Comparison of ENCODE assay signal across 1 cellular context in genomic region chr5:176447538-176447981, GRCh38.
TF ChIP-seq lines count a peak whose summit lies in the region.

No MANE protein-coding gene starts in this region.

TF ChIP-seq in K562, 482 proteins besides CTCF, POLR2A, EP300 and RAD21 (continued from another document):
- TF ChIP-seq JUNB (CRISPR knock-in tag; conservative IDR thresholded peaks at IDR 0.05) (no peak), ZNF316 (IDR thresholded peaks at IDR 0.05) (no peak), PML (IDR thresholded peaks at IDR 0.05; ENCODE audit: low read length) (no peak), CTBP1 (IDR thresholded peaks at IDR 0.05; ENCODE audit: borderline replicate concordance) (peak; percentile 37; the same call in 1 of the 2 replicates), ZNF407 (IDR thresholded peaks at IDR 0.05; ENCODE audit: low read depth) (no peak), GTF2E2 (tag; IDR thresholded peaks at IDR 0.05) (no peak), PYGO2 (tag; IDR thresholded peaks at IDR 0.05) (no peak), C11orf30 (IDR thresholded peaks at IDR 0.05; ENCODE audit: low read depth) (no peak), CHD1 (IDR thresholded peaks at IDR 0.05; ENCODE audit: low read length) (no peak), MAFF (IDR thresholded peaks at IDR 0.05; ENCODE audit: low read length) (no peak), SMARCC2 (IDR thresholded peaks at IDR 0.05; ENCODE audit: low read depth) (no peak), XRCC5 (IDR thresholded peaks at IDR 0.05; ENCODE audit: low read depth, low read length) (no peak)
- TF ChIP-seq, protein P1, sequence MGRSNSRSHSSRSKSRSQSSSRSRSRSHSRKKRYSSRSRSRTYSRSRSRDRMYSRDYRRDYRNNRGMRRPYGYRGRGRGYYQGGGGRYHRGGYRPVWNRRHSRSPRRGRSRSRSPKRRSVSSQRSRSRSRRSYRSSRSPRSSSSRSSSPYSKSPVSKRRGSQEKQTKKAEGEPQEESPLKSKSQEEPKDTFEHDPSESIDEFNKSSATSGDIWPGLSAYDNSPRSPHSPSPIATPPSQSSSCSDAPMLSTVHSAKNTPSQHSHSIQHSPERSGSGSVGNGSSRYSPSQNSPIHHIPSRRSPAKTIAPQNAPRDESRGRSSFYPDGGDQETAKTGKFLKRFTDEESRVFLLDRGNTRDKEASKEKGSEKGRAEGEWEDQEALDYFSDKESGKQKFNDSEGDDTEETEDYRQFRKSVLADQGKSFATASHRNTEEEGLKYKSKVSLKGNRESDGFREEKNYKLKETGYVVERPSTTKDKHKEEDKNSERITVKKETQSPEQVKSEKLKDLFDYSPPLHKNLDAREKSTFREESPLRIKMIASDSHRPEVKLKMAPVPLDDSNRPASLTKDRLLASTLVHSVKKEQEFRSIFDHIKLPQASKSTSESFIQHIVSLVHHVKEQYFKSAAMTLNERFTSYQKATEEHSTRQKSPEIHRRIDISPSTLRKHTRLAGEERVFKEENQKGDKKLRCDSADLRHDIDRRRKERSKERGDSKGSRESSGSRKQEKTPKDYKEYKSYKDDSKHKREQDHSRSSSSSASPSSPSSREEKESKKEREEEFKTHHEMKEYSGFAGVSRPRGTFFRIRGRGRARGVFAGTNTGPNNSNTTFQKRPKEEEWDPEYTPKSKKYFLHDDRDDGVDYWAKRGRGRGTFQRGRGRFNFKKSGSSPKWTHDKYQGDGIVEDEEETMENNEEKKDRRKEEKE (IDR thresholded peaks at IDR 0.05; ENCODE audit: borderline replicate concordance in 1 of 2, control insufficient read depth in 1 of 2, low read depth in 2 of 2, low read length in 1 of 2) = no peak
- TF ChIP-seq, protein P2, sequence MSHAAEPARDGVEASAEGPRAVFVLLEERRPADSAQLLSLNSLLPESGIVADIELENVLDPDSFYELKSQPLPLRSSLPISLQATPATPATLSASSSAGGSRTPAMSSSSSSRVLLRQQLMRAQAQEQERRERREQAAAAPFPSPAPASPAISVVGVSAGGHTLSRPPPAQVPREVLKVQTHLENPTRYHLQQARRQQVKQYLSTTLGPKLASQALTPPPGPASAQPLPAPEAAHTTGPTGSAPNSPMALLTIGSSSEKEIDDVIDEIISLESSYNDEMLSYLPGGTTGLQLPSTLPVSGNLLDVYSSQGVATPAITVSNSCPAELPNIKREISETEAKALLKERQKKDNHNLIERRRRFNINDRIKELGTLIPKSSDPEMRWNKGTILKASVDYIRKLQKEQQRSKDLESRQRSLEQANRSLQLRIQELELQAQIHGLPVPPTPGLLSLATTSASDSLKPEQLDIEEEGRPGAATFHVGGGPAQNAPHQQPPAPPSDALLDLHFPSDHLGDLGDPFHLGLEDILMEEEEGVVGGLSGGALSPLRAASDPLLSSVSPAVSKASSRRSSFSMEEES (CRISPR knock-in tag; IDR thresholded peaks at IDR 0.05) = no peak
- TF ChIP-seq, protein P3, sequence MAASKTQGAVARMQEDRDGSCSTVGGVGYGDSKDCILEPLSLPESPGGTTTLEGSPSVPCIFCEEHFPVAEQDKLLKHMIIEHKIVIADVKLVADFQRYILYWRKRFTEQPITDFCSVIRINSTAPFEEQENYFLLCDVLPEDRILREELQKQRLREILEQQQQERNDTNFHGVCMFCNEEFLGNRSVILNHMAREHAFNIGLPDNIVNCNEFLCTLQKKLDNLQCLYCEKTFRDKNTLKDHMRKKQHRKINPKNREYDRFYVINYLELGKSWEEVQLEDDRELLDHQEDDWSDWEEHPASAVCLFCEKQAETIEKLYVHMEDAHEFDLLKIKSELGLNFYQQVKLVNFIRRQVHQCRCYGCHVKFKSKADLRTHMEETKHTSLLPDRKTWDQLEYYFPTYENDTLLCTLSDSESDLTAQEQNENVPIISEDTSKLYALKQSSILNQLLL (CRISPR knock-in tag; IDR thresholded peaks at IDR 0.05; ENCODE audit: borderline replicate concordance) = no peak
- TF ChIP-seq, protein P4, sequence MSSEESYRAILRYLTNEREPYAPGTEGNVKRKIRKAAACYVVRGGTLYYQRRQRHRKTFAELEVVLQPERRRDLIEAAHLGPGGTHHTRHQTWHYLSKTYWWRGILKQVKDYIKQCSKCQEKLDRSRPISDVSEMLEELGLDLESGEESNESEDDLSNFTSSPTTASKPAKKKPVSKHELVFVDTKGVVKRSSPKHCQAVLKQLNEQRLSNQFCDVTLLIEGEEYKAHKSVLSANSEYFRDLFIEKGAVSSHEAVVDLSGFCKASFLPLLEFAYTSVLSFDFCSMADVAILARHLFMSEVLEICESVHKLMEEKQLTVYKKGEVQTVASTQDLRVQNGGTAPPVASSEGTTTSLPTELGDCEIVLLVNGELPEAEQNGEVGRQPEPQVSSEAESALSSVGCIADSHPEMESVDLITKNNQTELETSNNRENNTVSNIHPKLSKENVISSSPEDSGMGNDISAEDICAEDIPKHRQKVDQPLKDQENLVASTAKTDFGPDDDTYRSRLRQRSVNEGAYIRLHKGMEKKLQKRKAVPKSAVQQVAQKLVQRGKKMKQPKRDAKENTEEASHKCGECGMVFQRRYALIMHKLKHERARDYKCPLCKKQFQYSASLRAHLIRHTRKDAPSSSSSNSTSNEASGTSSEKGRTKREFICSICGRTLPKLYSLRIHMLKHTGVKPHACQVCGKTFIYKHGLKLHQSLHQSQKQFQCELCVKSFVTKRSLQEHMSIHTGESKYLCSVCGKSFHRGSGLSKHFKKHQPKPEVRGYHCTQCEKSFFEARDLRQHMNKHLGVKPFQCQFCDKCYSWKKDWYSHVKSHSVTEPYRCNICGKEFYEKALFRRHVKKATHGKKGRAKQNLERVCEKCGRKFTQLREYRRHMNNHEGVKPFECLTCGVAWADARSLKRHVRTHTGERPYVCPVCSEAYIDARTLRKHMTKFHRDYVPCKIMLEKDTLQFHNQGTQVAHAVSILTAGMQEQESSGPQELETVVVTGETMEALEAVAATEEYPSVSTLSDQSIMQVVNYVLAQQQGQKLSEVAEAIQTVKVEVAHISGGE (CRISPR knock-in tag; IDR thresholded peaks at IDR 0.05) = peak in 1 of 3 experiments; percentile 8; a peak in 1 of 6 replicates
- TF ChIP-seq, protein P5, sequence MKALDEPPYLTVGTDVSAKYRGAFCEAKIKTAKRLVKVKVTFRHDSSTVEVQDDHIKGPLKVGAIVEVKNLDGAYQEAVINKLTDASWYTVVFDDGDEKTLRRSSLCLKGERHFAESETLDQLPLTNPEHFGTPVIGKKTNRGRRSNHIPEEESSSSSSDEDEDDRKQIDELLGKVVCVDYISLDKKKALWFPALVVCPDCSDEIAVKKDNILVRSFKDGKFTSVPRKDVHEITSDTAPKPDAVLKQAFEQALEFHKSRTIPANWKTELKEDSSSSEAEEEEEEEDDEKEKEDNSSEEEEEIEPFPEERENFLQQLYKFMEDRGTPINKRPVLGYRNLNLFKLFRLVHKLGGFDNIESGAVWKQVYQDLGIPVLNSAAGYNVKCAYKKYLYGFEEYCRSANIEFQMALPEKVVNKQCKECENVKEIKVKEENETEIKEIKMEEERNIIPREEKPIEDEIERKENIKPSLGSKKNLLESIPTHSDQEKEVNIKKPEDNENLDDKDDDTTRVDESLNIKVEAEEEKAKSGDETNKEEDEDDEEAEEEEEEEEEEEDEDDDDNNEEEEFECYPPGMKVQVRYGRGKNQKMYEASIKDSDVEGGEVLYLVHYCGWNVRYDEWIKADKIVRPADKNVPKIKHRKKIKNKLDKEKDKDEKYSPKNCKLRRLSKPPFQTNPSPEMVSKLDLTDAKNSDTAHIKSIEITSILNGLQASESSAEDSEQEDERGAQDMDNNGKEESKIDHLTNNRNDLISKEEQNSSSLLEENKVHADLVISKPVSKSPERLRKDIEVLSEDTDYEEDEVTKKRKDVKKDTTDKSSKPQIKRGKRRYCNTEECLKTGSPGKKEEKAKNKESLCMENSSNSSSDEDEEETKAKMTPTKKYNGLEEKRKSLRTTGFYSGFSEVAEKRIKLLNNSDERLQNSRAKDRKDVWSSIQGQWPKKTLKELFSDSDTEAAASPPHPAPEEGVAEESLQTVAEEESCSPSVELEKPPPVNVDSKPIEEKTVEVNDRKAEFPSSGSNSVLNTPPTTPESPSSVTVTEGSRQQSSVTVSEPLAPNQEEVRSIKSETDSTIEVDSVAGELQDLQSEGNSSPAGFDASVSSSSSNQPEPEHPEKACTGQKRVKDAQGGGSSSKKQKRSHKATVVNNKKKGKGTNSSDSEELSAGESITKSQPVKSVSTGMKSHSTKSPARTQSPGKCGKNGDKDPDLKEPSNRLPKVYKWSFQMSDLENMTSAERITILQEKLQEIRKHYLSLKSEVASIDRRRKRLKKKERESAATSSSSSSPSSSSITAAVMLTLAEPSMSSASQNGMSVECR (CRISPR knock-in tag; IDR thresholded peaks at IDR 0.05) = no peak
- TF ChIP-seq, protein P6, sequence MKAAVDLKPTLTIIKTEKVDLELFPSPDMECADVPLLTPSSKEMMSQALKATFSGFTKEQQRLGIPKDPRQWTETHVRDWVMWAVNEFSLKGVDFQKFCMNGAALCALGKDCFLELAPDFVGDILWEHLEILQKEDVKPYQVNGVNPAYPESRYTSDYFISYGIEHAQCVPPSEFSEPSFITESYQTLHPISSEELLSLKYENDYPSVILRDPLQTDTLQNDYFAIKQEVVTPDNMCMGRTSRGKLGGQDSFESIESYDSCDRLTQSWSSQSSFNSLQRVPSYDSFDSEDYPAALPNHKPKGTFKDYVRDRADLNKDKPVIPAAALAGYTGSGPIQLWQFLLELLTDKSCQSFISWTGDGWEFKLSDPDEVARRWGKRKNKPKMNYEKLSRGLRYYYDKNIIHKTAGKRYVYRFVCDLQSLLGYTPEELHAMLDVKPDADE (conservative IDR thresholded peaks at IDR 0.05; ENCODE audit: control insufficient read depth, low read depth, low read length) = no peak; the same call in 1 of the 2 replicates
